18 cellular contexts compared by ENCODE assay signal in genomic region chr13:112790735-112791641, GRCh38.
DNase-seq lines count a peak whose midpoint lies in the region; ATAC-seq and TF ChIP-seq lines count a peak whose summit lies in the region.
"Had no signal": no experiment of that assay in that cellular context is flagged by ENCODE, and none has a peak within 500 bp of the region (broad histone marks: within the 10 kb centered on the region; RNA-seq: fewer than 3 reads in every experiment).

No MANE protein-coding gene starts in this region.

- no peak for TF ChIP-seq EP300 in stomach (IDR thresholded peaks at IDR 0.05)

- no peak for TF ChIP-seq POLR2A in stomach (IDR thresholded peaks at IDR 0.05)

- H3K36me3 ChIP-seq in PC-9 (ENCODE audit: low read depth), result no peaks in the 10 kb centered on the region
- peaks cover 0 to 47% (median 19%) of the 10 kb centered on the region in 4 donors for H3K36me3 ChIP-seq in stomach
- H3K36me3 ChIP-seq: gastrocnemius medialis, MG63, vagina had no signal

- ATAC-seq in GM19395 (IDR thresholded peaks at IDR 0.05; ENCODE audit: unreplicated experiment), result no peak
- ATAC-seq in HG02798 (IDR thresholded peaks at IDR 0.05; ENCODE audit: poor library complexity, unreplicated experiment), result no peak
- ATAC-seq: activated CD4-positive, CD25-positive, alpha-beta regulatory T cell treated with anti-CD3 and anti-CD28 coated beads, Interleukin-2, amount 50 U/mL, for 24 hours; gastrocnemius medialis; naive thymus-derived CD8-positive, alpha-beta T cell; psoas muscle; stimulated activated memory B cell treated with anti-CD40 and anti-IgM and Interleukin-4, amounts not matched to agents 10 μg/mL and 1 μg/mL and 100 μg/mL, for 72 hours; T-helper 17 cell had no signal

- H4K20me1 ChIP-seq in PC-9 (ENCODE audit: insufficient read depth), result no peaks in the 10 kb centered on the region

- H3K4me3 ChIP-seq in PC-9 (no peak overlapping the region), stomach (no peak overlapping the region)
- H3K4me3 ChIP-seq: gastrocnemius medialis, MG63, psoas muscle, vagina had no signal

- H3K9me2 ChIP-seq in PC-9 (ENCODE audit: insufficient read depth), result no peaks in the 10 kb centered on the region

- H3K4me1 ChIP-seq in PC-9 (replicated peaks; ENCODE audit: insufficient read depth) (peaks cover 38% of the 10 kb centered on the region), stomach (peaks cover 0 to 6% (median 0%) of the 10 kb centered on the region in 4 donors)
- H3K4me1 ChIP-seq: gastrocnemius medialis, psoas muscle, vagina had no signal

- intact Hi-C loops in PC-9 (cut with micrococcal nuclease; ENCODE audit: unreplicated experiment), result no loop called here
- intact Hi-C loops in stomach (cut with DNase I; ENCODE audit: low total_unique reads), result no loop called here

- H3K27ac ChIP-seq in PC-9, result peak overlapping the region; percentile 83
- H3K27ac ChIP-seq in stomach, result no peak overlapping the region
- H3K27ac ChIP-seq: gastrocnemius medialis, psoas muscle, vagina had no signal

- POLR2A ChIA-PET in PC-9 (lab: Charles Lee; ENCODE audit: unreplicated experiment), result no interaction called here

- peaks cover 19% of the 10 kb centered on the region for H3F3A ChIP-seq in PC-9 (ENCODE audit: insufficient read depth, low read depth)

- H3K27me3 ChIP-seq in PC-9 (ENCODE audit: insufficient read depth, low read depth) (no peaks in the 10 kb centered on the region), stomach (no peaks in the 10 kb centered on the region)
- H3K27me3 ChIP-seq: gastrocnemius medialis, MG63, vagina had no signal

- no TSS peak for BruUV-seq in PC-9 (replicated peaks; lab: Mats Ljungman, UMichigan)

- CTCF ChIA-PET in PC-9 (lab: Charles Lee), result no interaction called here

- H3K79me2 ChIP-seq in PC-9 (ENCODE audit: low read depth), result peaks cover 41% of the 10 kb centered on the region

- peak overlapping the region; percentile 45 for H3K4me2 ChIP-seq in PC-9

- TF ChIP-seq CTCF in PC-9 (conservative IDR thresholded peaks at IDR 0.05), result no peak
- no peak for TF ChIP-seq CTCF in stomach (IDR thresholded peaks at IDR 0.05)

- WGBS in stomach, 5 donors, result 83 to 91% (median 88%) methylated on average over 18 of the region's 18 CpGs

- DNase-seq in activated CD8-positive, alpha-beta memory T cell treated with anti-CD3 and anti-CD28 coated beads, Interleukin-2, amount 50 U/mL, for 48 hours, result peak; percentile 15
- no peak for DNase-seq in activated CD8-positive, alpha-beta memory T cell treated with anti-CD3 and anti-CD28 coated beads, Interleukin-2, amount 50 U/mL, for 4 hours
- no peak for DNase-seq in PC-9
- DNase-seq in iris pigment epithelial cell (ENCODE audit: low read depth), result peak; percentile 33
- DNase-seq in stomach, result peak; percentile 18
- no peak for DNase-seq in NCI-H1092 treated with DMSO at 0.1 percent for 48 hours (lab: John Stamatoyannopoulos, UW)
- DNase-seq: activated gamma-delta T cell; gastrocnemius medialis; MG63; naive thymus-derived CD8-positive, alpha-beta T cell; psoas muscle; SIG-M5; T-helper 17 cell had no signal

- H3K9me3 ChIP-seq in PC-9 (ENCODE audit: insufficient read depth, low read depth) (no peaks in the 10 kb centered on the region), stomach (no peaks in the 10 kb centered on the region)
- H3K9me3 ChIP-seq: gastrocnemius medialis, MG63, psoas muscle, vagina had no signal

- H2AFZ ChIP-seq in PC-9, result no peak overlapping the region

Comparison
In these comparisons a context has a peak if more than half of its experiments do, and no peak if none do; other contexts are left out.
1. DNase-seq: peak in activated CD8-positive, alpha-beta memory T cell treated with anti-CD3 and anti-CD28 coated beads, Interleukin-2, amount 50 U/mL, for 48 hours (single experiment), iris pigment epithelial cell (single experiment) and stomach (single experiment); none in activated CD8-positive, alpha-beta memory T cell treated with anti-CD3 and anti-CD28 coated beads, Interleukin-2, amount 50 U/mL, for 4 hours (single experiment), PC-9 (0 of 2) and NCI-H1092 treated with DMSO at 0.1 percent for 48 hours (single experiment).